In the genomic region with DNA sequence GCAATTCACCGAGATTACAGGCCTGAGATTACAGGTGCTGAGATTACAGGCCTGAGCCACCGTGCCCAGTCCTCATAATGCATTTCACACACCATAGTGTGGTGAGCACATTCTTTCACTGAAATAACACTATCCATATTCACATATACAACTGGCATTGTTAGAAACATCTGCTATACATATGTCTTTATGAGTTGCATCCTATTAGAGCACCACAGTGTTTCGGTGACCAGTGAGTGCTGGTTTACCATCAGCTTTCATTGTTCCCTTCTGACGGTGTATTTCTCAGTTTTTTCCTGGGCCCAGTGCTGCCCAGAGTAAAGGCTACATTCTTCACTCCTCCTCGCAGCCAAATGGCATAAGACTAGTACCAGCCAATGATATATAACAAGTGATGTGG, we compare ENCODE assay signal across 28 cellular contexts.
"Had no signal": no experiment of that assay in that cellular context is flagged by ENCODE, and none has a peak within 500 bp of the region (broad histone marks: within the 10 kb centered on the region; RNA-seq: fewer than 3 reads in every experiment).

No MANE protein-coding gene starts in this region.

- H3K4me3 ChIP-seq: breast epithelium, esophagus muscularis mucosa, gastrocnemius medialis, hepatocyte, stomach, thyroid gland, upper lobe of right lung had no signal

- ATAC-seq: activated naive CD8-positive, alpha-beta T cell treated with anti-CD3 and anti-CD28 coated beads, Interleukin-2, amount 50 U/mL, for 24 hours; activated T-cell treated with anti-CD3 and anti-CD28 coated beads, Interleukin-2, amount 50 U/mL, for 4 hours; gastrocnemius medialis; left ventricle myocardium superior; right cardiac atrium; stimulated activated naive B cell treated with anti-CD40 and anti-IgM and Interleukin-4, amounts not matched to agents 10 μg/mL and 1 μg/mL and 100 μg/mL, for 72 hours; upper lobe of right lung had no signal

- DNase-seq: activated CD4-positive, alpha-beta memory T cell treated with anti-CD3 and anti-CD28 coated beads, Interleukin-2, amount 10 ng/mL, durations not matched to agents 7 days and 5 days; activated CD4-positive, alpha-beta T cell treated with anti-CD3 and anti-CD28 coated beads, Interleukin-2, amount 10 ng/mL, durations not matched to agents 24 days and 14 days; activated CD4-positive, CD25-positive, alpha-beta regulatory T cell treated with anti-CD3 and anti-CD28 coated beads, Interleukin-2, amount 50 U/mL, for 72 hours; activated CD8-positive, alpha-beta memory T cell treated with anti-CD3 and anti-CD28 coated beads, Interleukin-2, amount 50 U/mL, for 48 hours; activated naive CD8-positive, alpha-beta T cell treated with anti-CD3 and anti-CD28 coated beads, Interleukin-2, amount 50 U/mL, for 24 hours; activated T-cell treated with anti-CD3 and anti-CD28 coated beads, Interleukin-2, amount 50 U/mL, for 4 hours; central memory CD4-positive, alpha-beta T cell; endodermal cell; gastrocnemius medialis; islet precursor cell; left ventricle myocardium superior; posterior cingulate gyrus; right cardiac atrium; stimulated activated CD4-positive, alpha-beta T cell treated with anti-CD3 and anti-CD28 coated beads, Interleukin-15, amount 100 ng/mL, for 24 hours; stimulated activated CD4-positive, alpha-beta T cell treated with anti-CD3 and anti-CD28 coated beads, Interleukin-2, amount 100 ng/mL, for 24 hours; stimulated activated naive B cell treated with anti-CD40 and anti-IgM and Interleukin-4, amounts not matched to agents 10 μg/mL and 1 μg/mL and 100 μg/mL, for 72 hours; stomach; T-helper 9 cell; upper lobe of right lung; WERI-Rb-1 had no signal

- H3K4me2 ChIP-seq: hepatocyte had no signal

- H3K4me1 Mint-ChIP-seq: activated CD4-positive, alpha-beta memory T cell treated with anti-CD3 and anti-CD28 coated beads, Interleukin-2, amount 10 ng/mL, durations not matched to agents 7 days and 5 days; activated CD4-positive, alpha-beta T cell treated with anti-CD3 and anti-CD28 coated beads, Interleukin-2, amount 10 ng/mL, durations not matched to agents 24 days and 14 days; activated naive CD8-positive, alpha-beta T cell treated with anti-CD3 and anti-CD28 coated beads, Interleukin-2, amount 50 U/mL, for 24 hours; nephron had no signal

- H3K27ac Mint-ChIP-seq: activated CD4-positive, alpha-beta memory T cell treated with anti-CD3 and anti-CD28 coated beads, Interleukin-2, amount 10 ng/mL, durations not matched to agents 7 days and 5 days; activated CD4-positive, alpha-beta T cell treated with anti-CD3 and anti-CD28 coated beads, Interleukin-2, amount 10 ng/mL, durations not matched to agents 24 days and 14 days; activated naive CD4-positive, alpha-beta T cell treated with anti-CD3 and anti-CD28 coated beads, Interleukin-2, amount 50 U/mL, for 24 hours; activated naive CD8-positive, alpha-beta T cell treated with anti-CD3 and anti-CD28 coated beads, Interleukin-2, amount 50 U/mL, for 24 hours; activated T-helper 2 cell treated with anti-CD3 and anti-CD28 coated beads, Interferon-gamma antibody, Interleukin-2, Interleukin-4, amounts not matched to agents 10 μg/mL and 5 μg/mL and 100 μg/mL, durations not matched to agents 14 hours and 24 hours and 36 hours; dendritic cell treated with granulocyte-macrophage colony-stimulating factor and Interleukin-4, amounts not matched to agents 40 ng/mL and 50 ng/mL, for 4 days; endodermal cell; nephron; stimulated activated naive B cell treated with anti-CD40 and anti-IgM and Interleukin-4, amounts not matched to agents 10 μg/mL and 1 μg/mL and 100 μg/mL, for 72 hours had no signal

- H3K4me3 Mint-ChIP-seq: activated CD4-positive, alpha-beta memory T cell treated with anti-CD3 and anti-CD28 coated beads, Interleukin-2, amount 10 ng/mL, durations not matched to agents 7 days and 5 days; activated CD4-positive, alpha-beta T cell treated with anti-CD3 and anti-CD28 coated beads, Interleukin-2, amount 10 ng/mL, durations not matched to agents 24 days and 14 days; activated naive CD4-positive, alpha-beta T cell treated with anti-CD3 and anti-CD28 coated beads, Interleukin-2, amount 50 U/mL, for 24 hours; activated naive CD8-positive, alpha-beta T cell treated with anti-CD3 and anti-CD28 coated beads, Interleukin-2, amount 50 U/mL, for 24 hours; activated T-cell treated with anti-CD3 and anti-CD28 coated beads, Interleukin-2, amount 50 U/mL, for 4 hours; dendritic cell treated with granulocyte-macrophage colony-stimulating factor and Interleukin-4, amounts not matched to agents 40 ng/mL and 50 ng/mL, for 4 days; endodermal cell; nephron; stimulated activated naive B cell treated with anti-CD40 and anti-IgM and Interleukin-4, amounts not matched to agents 10 μg/mL and 1 μg/mL and 100 μg/mL, for 72 hours had no signal

- H3K4me1 ChIP-seq: breast epithelium, esophagus muscularis mucosa, thyroid gland, upper lobe of right lung had no signal

- H3K27ac ChIP-seq: breast epithelium, esophagus muscularis mucosa, gastrocnemius medialis, hepatocyte, stomach, thyroid gland, upper lobe of right lung, WERI-Rb-1 had no signal

- H3K9me3 Mint-ChIP-seq: activated CD4-positive, alpha-beta memory T cell treated with anti-CD3 and anti-CD28 coated beads, Interleukin-2, amount 10 ng/mL, durations not matched to agents 7 days and 5 days; activated CD4-positive, alpha-beta T cell treated with anti-CD3 and anti-CD28 coated beads, Interleukin-2, amount 10 ng/mL, durations not matched to agents 24 days and 14 days; activated naive CD4-positive, alpha-beta T cell treated with anti-CD3 and anti-CD28 coated beads, Interleukin-2, amount 50 U/mL, for 24 hours; activated naive CD8-positive, alpha-beta T cell treated with anti-CD3 and anti-CD28 coated beads, Interleukin-2, amount 50 U/mL, for 24 hours; activated T-cell treated with anti-CD3 and anti-CD28 coated beads, Interleukin-2, amount 50 U/mL, for 4 hours; activated T-helper 2 cell treated with anti-CD3 and anti-CD28 coated beads, Interferon-gamma antibody, Interleukin-2, Interleukin-4, amounts not matched to agents 10 μg/mL and 5 μg/mL and 100 μg/mL, durations not matched to agents 14 hours and 24 hours and 36 hours; dendritic cell treated with granulocyte-macrophage colony-stimulating factor and Interleukin-4, amounts not matched to agents 40 ng/mL and 50 ng/mL, for 4 days; endodermal cell; nephron had no signal

- H3K36me3 ChIP-seq: breast epithelium, gastrocnemius medialis, thyroid gland, upper lobe of right lung had no signal

- H3K27me3 ChIP-seq: breast epithelium, esophagus muscularis mucosa, gastrocnemius medialis, hepatocyte, stomach, thyroid gland, upper lobe of right lung had no signal

- H2AFZ ChIP-seq: hepatocyte had no signal

- H3K9me3 ChIP-seq: breast epithelium, esophagus muscularis mucosa, gastrocnemius medialis, stomach, thyroid gland, upper lobe of right lung had no signal

- H3K27me3 Mint-ChIP-seq: activated CD4-positive, alpha-beta memory T cell treated with anti-CD3 and anti-CD28 coated beads, Interleukin-2, amount 10 ng/mL, durations not matched to agents 7 days and 5 days; activated CD4-positive, alpha-beta T cell treated with anti-CD3 and anti-CD28 coated beads, Interleukin-2, amount 10 ng/mL, durations not matched to agents 24 days and 14 days; activated naive CD4-positive, alpha-beta T cell treated with anti-CD3 and anti-CD28 coated beads, Interleukin-2, amount 50 U/mL, for 24 hours; activated naive CD8-positive, alpha-beta T cell treated with anti-CD3 and anti-CD28 coated beads, Interleukin-2, amount 50 U/mL, for 24 hours; dendritic cell treated with granulocyte-macrophage colony-stimulating factor and Interleukin-4, amounts not matched to agents 40 ng/mL and 50 ng/mL, for 4 days; stimulated activated naive B cell treated with anti-CD40 and anti-IgM and Interleukin-4, amounts not matched to agents 10 μg/mL and 1 μg/mL and 100 μg/mL, for 72 hours had no signal
